14 cellular contexts compared by ENCODE assay signal in genomic region chr1:151002611-151003010, GRCh38. TPM values are rescaled to one million over a fixed set of nuclear protein-coding genes. Genes with fewer than 3 reads are reported as not detected.
DNase-seq lines count a peak whose midpoint lies in the region; ATAC-seq and TF ChIP-seq lines count a peak whose summit lies in the region.
"Had no signal": no experiment of that assay in that cellular context is flagged by ENCODE, and none has a peak within 500 bp of the region (broad histone marks: within the 10 kb centered on the region; RNA-seq: fewer than 3 reads in every experiment).

No MANE protein-coding gene starts in this region.

- intact Hi-C loops in sciatic nerve (cut with DNase I): loop anchor here (1.0 kb wide), 1 partner anchor 45 kb away; no protein-coding TSS in a partner anchor

- no peak overlapping the region for H3K27ac ChIP-seq in CD4-positive, CD25-positive, alpha-beta regulatory T cell (ENCODE audit: insufficient read depth, low read length, poor library complexity, severe bottlenecking)

- TF ChIP-seq CTCF in HFFc6 (IDR thresholded peaks at IDR 0.05): no peak
- TF ChIP-seq CTCF in choroid plexus epithelial cell (conservative IDR thresholded peaks at IDR 0.05; ENCODE audit: low read depth, low read length): no peak
- no peak for TF ChIP-seq CTCF in neural crest cell (conservative IDR thresholded peaks at IDR 0.05)

- H3K27me3 Mint-ChIP-seq in CD4-positive, CD25-positive, alpha-beta regulatory T cell: no peaks in the 10 kb centered on the region
- H3K27me3 Mint-ChIP-seq in HFFc6 (ENCODE audit: insufficient read depth) (peaks cover 4% of the 10 kb centered on the region), neural crest cell (ENCODE audit: low read depth) (no peaks in the 10 kb centered on the region)

- H3K9me3 ChIP-seq in CD4-positive, CD25-positive, alpha-beta regulatory T cell (ENCODE audit: control insufficient read depth in 2 of 2, low read length in 2 of 2): no peaks in the 10 kb centered on the region

- peaks cover 2 to 67% (median 40%) of the 10 kb centered on the region in 4 donors for H3K4me1 Mint-ChIP-seq in CD4-positive, CD25-positive, alpha-beta regulatory T cell
- peaks cover 56% of the 10 kb centered on the region for H3K4me1 Mint-ChIP-seq in HFFc6 (ENCODE audit: low read depth)
- peaks cover 38% of the 10 kb centered on the region for H3K4me1 Mint-ChIP-seq in neural crest cell

- peak overlapping the region in 3 of 4 donors; percentile 72 to 98 (median 81) for H3K4me3 Mint-ChIP-seq in CD4-positive, CD25-positive, alpha-beta regulatory T cell
- no peak overlapping the region for H3K4me3 Mint-ChIP-seq in HFFc6
- peak overlapping the region; percentile 20 for H3K4me3 Mint-ChIP-seq in neural crest cell

- H3K36me3 ChIP-seq in CD4-positive, CD25-positive, alpha-beta regulatory T cell (ENCODE audit: control insufficient read depth, insufficient read depth, low read length): peaks cover 28% of the 10 kb centered on the region

- H3K27ac Mint-ChIP-seq in CD4-positive, CD25-positive, alpha-beta regulatory T cell: peak overlapping the region; percentile 91 to 97 (median 95)
- H3K27ac Mint-ChIP-seq in HFFc6 (peak overlapping the region; percentile 54; the same call in 1 of the 2 replicates), neural crest cell (ENCODE audit: unreplicated experiment) (no peak overlapping the region)

- H3K9me3 Mint-ChIP-seq in CD4-positive, CD25-positive, alpha-beta regulatory T cell: no peaks in the 10 kb centered on the region
- H3K9me3 Mint-ChIP-seq in HFFc6: no peaks in the 10 kb centered on the region
- H3K9me3 Mint-ChIP-seq in neural crest cell: no peaks in the 10 kb centered on the region

- H3K4me3 ChIP-seq in CD4-positive, CD25-positive, alpha-beta regulatory T cell (ENCODE audit: low read depth, low read length): peak overlapping the region; percentile 38
- H3K4me3 ChIP-seq in choroid plexus epithelial cell (ENCODE audit: low read depth, low read length): no peak overlapping the region

- H3K4me1 ChIP-seq in CD4-positive, CD25-positive, alpha-beta regulatory T cell (ENCODE audit: control insufficient read depth, insufficient read depth, low read length, poor library complexity, severe bottlenecking): peaks cover 48% of the 10 kb centered on the region

- H3K36me3 Mint-ChIP-seq in CD4-positive, CD25-positive, alpha-beta regulatory T cell: peaks cover 23% of the 10 kb centered on the region
- peaks cover 13% of the 10 kb centered on the region; the same call in 1 of the 2 replicates for H3K36me3 Mint-ChIP-seq in HFFc6 (ENCODE audit: low read depth)
- no peaks in the 10 kb centered on the region for H3K36me3 Mint-ChIP-seq in neural crest cell (ENCODE audit: low read depth)

- H3K27me3 ChIP-seq in CD4-positive, CD25-positive, alpha-beta regulatory T cell (ENCODE audit: control insufficient read depth, insufficient read depth, low read length): no peaks in the 10 kb centered on the region

- ATAC-seq in CD4-positive, CD25-positive, alpha-beta regulatory T cell (ENCODE audit: low read depth in 2 of 2): no peak
- ATAC-seq in sciatic nerve: no peak
- ATAC-seq: Panc1 had no signal

- no peak for DNase-seq in CD4-positive, CD25-positive, alpha-beta regulatory T cell
- DNase-seq in HFFc6: no peak
- DNase-seq in choroid plexus epithelial cell (ENCODE audit: low read depth): peak; percentile 53
- no peak for DNase-seq in neural crest cell (ENCODE audit: low read depth, low spot score)
- no peak for DNase-seq in activated effector memory CD4-positive, alpha-beta T cell treated with anti-CD3 and anti-CD28 coated beads, Interleukin-2, amount 50 U/mL, for 16 hours
- DNase-seq in NK-92 (lab: John Stamatoyannopoulos, UW; ENCODE audit: unreplicated experiment): no peak
- DNase-seq in GM19238 (ENCODE audit: insufficient read length, low spot score): no peak
- DNase-seq in sciatic nerve (ENCODE audit: low spot score): no peak
- DNase-seq: NCI-H1417 treated with DMSO at 0.1 percent for 48 hours; stimulated activated CD4-positive, alpha-beta T cell treated with anti-CD3 and anti-CD28 coated beads, Interleukin-4, amount 100 ng/mL, for 24 hours; stimulated activated naive CD4-positive, alpha-beta T cell treated with Interleukin-2 at 50 U/mL for 16 hours had no signal

RNA-seq across cellular contexts. Expression of gene MINDY1, which starts 4.1 kb away (rescaled TPM):
- total RNA-seq in CD4-positive, CD25-positive, alpha-beta regulatory T cell: 12.9 TPM
- 1 to 10 TPM; 3.0 to 8.9 (median 5.1) TPM for polyA plus RNA-seq in CD4-positive, CD25-positive, alpha-beta regulatory T cell
- 10 to 100 TPM in 1 of 6 experiments, 1 to 10 TPM in 5; 8.3 to 11.9 (median 9.0) TPM for total RNA-seq in HFFc6 (2021; fragmentation: NEBNext Ultra II Directional; extraction: Animal tissue kit (Norgen Biotek cat#: 25700))
- total RNA-seq in neural crest cell (19.2 and 19.6 TPM in 2 replicates), sciatic nerve (50.5 TPM)

RNA-seq across cellular contexts. Expression of gene PRUNE1, which starts 5.6 kb away (rescaled TPM):
- total RNA-seq in CD4-positive, CD25-positive, alpha-beta regulatory T cell: 18.0 TPM
- polyA plus RNA-seq in CD4-positive, CD25-positive, alpha-beta regulatory T cell: 10 to 100 TPM; 46.5 to 56.3 (median 52.3) TPM
- total RNA-seq in HFFc6 (2021; fragmentation: NEBNext Ultra II Directional; extraction: Animal tissue kit (Norgen Biotek cat#: 25700)): 10 to 100 TPM in 1 of 6 experiments, 1 to 10 TPM in 5; 6.6 to 10.0 (median 7.7) TPM
- total RNA-seq in neural crest cell (16.6 and 22.5 TPM in 2 replicates), sciatic nerve (22.6 TPM)

RNA-seq across cellular contexts. Expression of gene ANXA9, which starts 20.5 kb away (rescaled TPM):
- total RNA-seq in CD4-positive, CD25-positive, alpha-beta regulatory T cell: not detected
- polyA plus RNA-seq in CD4-positive, CD25-positive, alpha-beta regulatory T cell: not detected
- total RNA-seq in HFFc6 (2021; fragmentation: NEBNext Ultra II Directional; extraction: Animal tissue kit (Norgen Biotek cat#: 25700)): under 1 TPM; 0.28 to 0.55 (median 0.46) TPM
- total RNA-seq in neural crest cell (not detected in 2 replicates), sciatic nerve (5.6 TPM)
- total RNA-seq: pulmonary artery endothelial cell; T-helper 1 cell treated with Interleukin-12 subunit alpha and Interleukin-12 subunit beta and Interleukin-4 antibody, amounts not matched to agents 30 ng/mL and 1 ng/mL, for 36 hours had no signal

RNA-seq across cellular contexts. Expression of gene CERS2, which starts 28.0 kb away (rescaled TPM):
- 99.1 TPM for total RNA-seq in CD4-positive, CD25-positive, alpha-beta regulatory T cell
- polyA plus RNA-seq in CD4-positive, CD25-positive, alpha-beta regulatory T cell: 100 to 1,000 TPM; 179 to 201 (median 189) TPM
- 100 to 1,000 TPM; 189 to 305 (median 255) TPM for total RNA-seq in HFFc6 (2021; fragmentation: NEBNext Ultra II Directional; extraction: Animal tissue kit (Norgen Biotek cat#: 25700))
- total RNA-seq in neural crest cell: 149 and 156 TPM in 2 replicates
- 215 TPM for total RNA-seq in sciatic nerve

RNA-seq across cellular contexts. Expression of gene BNIPL, which starts 33.8 kb away (rescaled TPM):
- 0.94 TPM for total RNA-seq in CD4-positive, CD25-positive, alpha-beta regulatory T cell
- polyA plus RNA-seq in CD4-positive, CD25-positive, alpha-beta regulatory T cell: under 1 TPM; 0.07 to 0.43 (median 0.18) TPM
- total RNA-seq in HFFc6 (2021; fragmentation: NEBNext Ultra II Directional; extraction: Animal tissue kit (Norgen Biotek cat#: 25700)): under 1 TPM in 5 of 6 experiments, not detected in 1; 0.06 to 0.31 (median 0.12) TPM
- 0.79 and 1.1 TPM in 2 replicates for total RNA-seq in neural crest cell
- 0.22 TPM for total RNA-seq in sciatic nerve
